8 cellular contexts compared by ENCODE assay signal in the genomic region with DNA sequence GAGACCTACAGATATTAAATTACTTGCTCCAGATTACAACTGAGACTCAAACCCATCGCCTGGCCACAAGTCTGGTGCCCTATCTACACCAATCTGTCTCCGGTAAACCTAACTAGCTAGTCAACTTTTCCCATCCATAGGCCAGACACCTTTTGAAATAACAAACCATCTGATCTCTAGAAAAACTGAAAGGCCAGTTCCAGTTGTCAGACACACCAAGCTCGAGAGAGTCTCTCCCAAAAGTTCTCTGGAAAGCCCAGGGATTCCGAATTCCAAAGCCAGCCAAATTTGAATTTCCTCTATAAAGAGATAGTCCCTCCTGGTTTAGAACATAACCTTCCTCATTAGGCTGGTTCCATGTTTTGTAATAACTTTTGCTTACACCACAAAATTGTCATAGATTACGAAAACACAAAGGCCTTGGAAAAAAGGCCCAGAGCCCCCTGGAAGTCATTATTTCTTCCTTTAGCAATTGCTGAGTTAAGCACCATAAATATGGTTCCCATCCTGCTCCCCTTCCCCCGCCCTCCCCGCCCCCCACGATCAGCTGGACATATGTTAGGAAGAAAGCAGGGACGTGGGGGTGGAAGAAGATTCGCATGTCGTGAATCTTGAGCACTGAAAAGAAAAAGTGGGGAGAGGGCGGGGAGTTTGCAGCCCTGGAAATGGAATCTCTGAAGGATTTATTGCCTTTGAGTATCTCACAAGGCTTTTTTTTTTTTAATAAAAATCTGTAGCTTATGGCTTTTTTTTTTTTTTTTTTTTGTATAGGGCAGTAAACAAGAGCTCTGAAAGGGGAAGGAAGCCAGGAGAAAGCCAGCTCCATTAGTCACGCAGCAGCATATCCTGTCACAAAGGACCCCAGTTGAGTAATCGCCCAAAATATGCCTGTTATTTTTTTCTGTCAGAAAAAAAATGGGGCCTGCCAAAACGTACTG.
A peak's percentile ranks its signal among the peaks of the same experiment; 100 is the strongest.
DNase-seq lines count a peak whose midpoint lies in the region; ATAC-seq and TF ChIP-seq lines count a peak whose summit lies in the region.

No MANE protein-coding gene starts in this region.

- peak; percentile 33 to 38 for ATAC-seq in activated T-cell treated with anti-CD3 and anti-CD28 coated beads, Interleukin-2, amount 50 U/mL, for 4 hours
- ATAC-seq in HG02610 (IDR thresholded peaks at IDR 0.05; ENCODE audit: unreplicated experiment) (no peak), HG03045 (IDR thresholded peaks at IDR 0.05; ENCODE audit: unreplicated experiment) (no peak), GM21367 (IDR thresholded peaks at IDR 0.05; ENCODE audit: unreplicated experiment) (no peak)

- H3K27ac ChIP-seq in BLaER1 treated with 17β-estradiol and CSF1 and Interleukin-3, amounts not matched to agents 10 nM and 100 nM, result peak overlapping the region; percentile 96 to 100 (median 99)

- peak overlapping the region; percentile 92 for H3K27ac Mint-ChIP-seq in osteocyte (ENCODE audit: unreplicated experiment)

- no peaks in the 10 kb centered on the region for H4K20me1 ChIP-seq in BLaER1 treated with 17β-estradiol and CSF1 and Interleukin-3, amounts not matched to agents 10 nM and 100 nM

- TF ChIP-seq CTCF in fibroblast of pulmonary artery (IDR thresholded peaks at IDR 0.05; ENCODE audit: low read length, missing control alignments) (no peak), osteocyte (IDR thresholded peaks at IDR 0.05) (no peak)

- no peaks in the 10 kb centered on the region for H3K9me3 Mint-ChIP-seq in activated T-cell treated with anti-CD3 and anti-CD28 coated beads, Interleukin-2, amount 50 U/mL, for 4 hours
- no peaks in the 10 kb centered on the region for H3K9me3 Mint-ChIP-seq in osteocyte (ENCODE audit: unreplicated experiment)

- peaks cover 0 to 16% (median 0%) of the 10 kb centered on the region in 11 experiments; a peak in 1 of 22 replicates for H3K36me3 ChIP-seq in BLaER1 treated with 17β-estradiol and CSF1 and Interleukin-3, amounts not matched to agents 10 nM and 100 nM

- peak overlapping the region; percentile 80 to 95 (median 87) for H3K9ac ChIP-seq in BLaER1 treated with 17β-estradiol and CSF1 and Interleukin-3, amounts not matched to agents 10 nM and 100 nM

- no peaks in the 10 kb centered on the region for H3K27me3 ChIP-seq in BLaER1 treated with 17β-estradiol and CSF1 and Interleukin-3, amounts not matched to agents 10 nM and 100 nM

- H3K4me1 ChIP-seq in BLaER1 treated with 17β-estradiol and CSF1 and Interleukin-3, amounts not matched to agents 10 nM and 100 nM, result peaks cover 74 to 95% (median 93%) of the 10 kb centered on the region in 10 experiments

- H3K9me3 ChIP-seq in BLaER1 treated with 17β-estradiol and CSF1 and Interleukin-3, amounts not matched to agents 10 nM and 100 nM (replicated peaks in 1 of 11), result peaks cover 0 to 11% (median 6%) of the 10 kb centered on the region in 11 experiments; a peak in 9 of 22 replicates

- H3K4me3 Mint-ChIP-seq in activated T-cell treated with anti-CD3 and anti-CD28 coated beads, Interleukin-2, amount 50 U/mL, for 4 hours, result peak overlapping the region; percentile 19
- peak overlapping the region; percentile 38 for H3K4me3 Mint-ChIP-seq in osteocyte (ENCODE audit: unreplicated experiment)

- H3K27me3 Mint-ChIP-seq in activated T-cell treated with anti-CD3 and anti-CD28 coated beads, Interleukin-2, amount 50 U/mL, for 4 hours (ENCODE audit: low read depth), result no peaks in the 10 kb centered on the region
- no peaks in the 10 kb centered on the region for H3K27me3 Mint-ChIP-seq in osteocyte (ENCODE audit: unreplicated experiment)

- DNase-seq in MV-4-11 (lab: John Stamatoyannopoulos, UW), result peak; percentile 97
- DNase-seq in activated T-cell treated with anti-CD3 and anti-CD28 coated beads, Interleukin-2, amount 50 U/mL, for 4 hours, result peak; percentile 40
- peak; percentile 99 for DNase-seq in fibroblast of pulmonary artery (ENCODE audit: low read depth)
- no peak for DNase-seq in osteocyte (ENCODE audit: extremely low spot score, unreplicated experiment)

- H3K4me2 ChIP-seq in BLaER1 treated with 17β-estradiol and CSF1 and Interleukin-3, amounts not matched to agents 10 nM and 100 nM, result peak overlapping the region; percentile 74 to 96 (median 87)

- no peaks in the 10 kb centered on the region for H3K36me3 Mint-ChIP-seq in activated T-cell treated with anti-CD3 and anti-CD28 coated beads, Interleukin-2, amount 50 U/mL, for 4 hours (ENCODE audit: insufficient read depth)
- peaks cover 2% of the 10 kb centered on the region for H3K36me3 Mint-ChIP-seq in osteocyte (ENCODE audit: unreplicated experiment)

- H3K4me1 Mint-ChIP-seq in activated T-cell treated with anti-CD3 and anti-CD28 coated beads, Interleukin-2, amount 50 U/mL, for 4 hours (ENCODE audit: low read depth), result peaks cover 59% of the 10 kb centered on the region
- peaks cover 66% of the 10 kb centered on the region for H3K4me1 Mint-ChIP-seq in osteocyte (ENCODE audit: unreplicated experiment)

- H3K4me3 ChIP-seq in BLaER1 treated with 17β-estradiol and CSF1 and Interleukin-3, amounts not matched to agents 10 nM and 100 nM, result peak overlapping the region in 3 of 10 experiments; percentile 7 to 13 (median 10); a peak in 5 of 20 replicates
- H3K4me3 ChIP-seq in fibroblast of pulmonary artery (replicated peaks; ENCODE audit: low read depth, low read length), result no peak overlapping the region

Comparison
In these comparisons a context has a peak if more than half of its experiments do, and no peak if none do; other contexts are left out.
1. ATAC-seq: peak in activated T-cell treated with anti-CD3 and anti-CD28 coated beads, Interleukin-2, amount 50 U/mL, for 4 hours (2 of 2); none in HG02610 (single experiment), HG03045 (single experiment) and GM21367 (single experiment).